8 cellular contexts compared by ENCODE assay signal in genomic region chrX:33298622-33299021, GRCh38.
"Had no signal": no experiment of that assay in that cellular context is flagged by ENCODE, and none has a peak within 500 bp of the region (broad histone marks: within the 10 kb centered on the region; RNA-seq: fewer than 3 reads in every experiment).

No MANE protein-coding gene starts in this region.

- H3K9ac ChIP-seq: GM23248, KMS-11 had no signal

- H3K4me2 ChIP-seq: KMS-11 had no signal

- DNase-seq: GM23248, GOT3, H9, HCEC 1CT, KBM-7 had no signal

- H3K27ac ChIP-seq: GM23248, KMS-11 had no signal

- FAIRE-seq: H54, HepG2 had no signal

- ATAC-seq: HepG2 had no signal

- H3K4me3 ChIP-seq: GM23248 had no signal

- H2AFZ ChIP-seq: GM23248 had no signal
